ENCODE assay signal across 9 cellular contexts in genomic region chr14:69260979-69261605, GRCh38. TPM values are rescaled to one million over a fixed set of nuclear protein-coding genes. Genes with fewer than 3 reads are reported as not detected.
DNase-seq lines count a peak whose midpoint lies in the region; ATAC-seq, FAIRE-seq and TF ChIP-seq lines count a peak whose summit lies in the region.
"Had no signal": no experiment of that assay in that cellular context is flagged by ENCODE, and none has a peak within 500 bp of the region (broad histone marks: within the 10 kb centered on the region; RNA-seq: fewer than 3 reads in every experiment).

No MANE protein-coding gene starts in this region.

- no peak overlapping the region for H3K27ac ChIP-seq in CD4-positive, alpha-beta T cell (ENCODE audit: low read depth, low read length)
- H3K27ac ChIP-seq in endothelial cell of umbilical vein (ENCODE audit: insufficient read depth, low read depth, low read length) (no peak overlapping the region), transverse colon (peak overlapping the region; percentile 4 to 26 (median 22))
- H3K27ac ChIP-seq: KMS-11 had no signal

- H3K4me2 ChIP-seq in endothelial cell of umbilical vein (ENCODE audit: insufficient read depth, low read length), result peak overlapping the region; percentile 77
- H3K4me2 ChIP-seq: KMS-11 had no signal

- in situ Hi-C loops in transverse colon (cut with MboI; ENCODE audit: low pct_ligation_motif_present in 1 of 4, low pct_unique_long_range_greater_than_20kb in 1 of 4, low sequenced_read_pairs in 3 of 4), result no loop called here

- no peaks in the 10 kb centered on the region for H3K9me3 Mint-ChIP-seq in CD4-positive, alpha-beta T cell
- peaks cover 0 to 2% (median 0%) of the 10 kb centered on the region in 7 donors for H3K9me3 Mint-ChIP-seq in naive B cell

- H3K4me3 ChIP-seq in endothelial cell of umbilical vein (replicated peaks in 1 of 3; ENCODE audit: insufficient read depth in 1 of 3, low read depth in 1 of 3, low read length in 3 of 3), result peak overlapping the region in 1 of 3 experiments; percentile 25
- H3K4me3 ChIP-seq in transverse colon, result peak overlapping the region; percentile 13 to 57 (median 46)

- no peaks in the 10 kb centered on the region for H3K36me3 Mint-ChIP-seq in CD4-positive, alpha-beta T cell (ENCODE audit: low read depth)
- H3K36me3 Mint-ChIP-seq in naive B cell, result no peaks in the 10 kb centered on the region

- H3K27me3 Mint-ChIP-seq in CD4-positive, alpha-beta T cell, result peaks cover 70% of the 10 kb centered on the region
- peaks cover 49 to 57% (median 51%) of the 10 kb centered on the region in 3 donors for H3K27me3 Mint-ChIP-seq in naive B cell

- DNase-seq in CD4-positive, alpha-beta T cell, result peak in 6 of 10 experiments; percentile 5 to 41 (median 18)
- DNase-seq in HEK293T (ENCODE audit: extremely low spot score), result peak; percentile 82
- DNase-seq in activated CD4-positive, alpha-beta T cell treated with anti-CD3 and anti-CD28 coated beads for 4 hours, result peak; percentile 11 to 17
- DNase-seq in endothelial cell of umbilical vein (ENCODE audit: low read depth, low spot score), result no peak
- peak; percentile 12 for DNase-seq in naive B cell
- peak; percentile 39 for DNase-seq in transverse colon
- no peak for DNase-seq in HPDE6-E6E7 (ENCODE audit: extremely low spot score)
- DNase-seq in NK-92 (lab: John Stamatoyannopoulos, UW; ENCODE audit: unreplicated experiment), result no peak

- CTCF ChIA-PET in CD4-positive, alpha-beta T cell (lab: Charles Lee), result no interaction called here
- CTCF ChIA-PET in HEK293T (lab: Yijun Ruan, JAX), result interaction anchor here (0.5 to 2.5 kb wide), 8 partner anchors 14 to 198 kb away, joined by 3 to 13 read pairs (median 4); no protein-coding TSS in a partner anchor
- CTCF ChIA-PET in endothelial cell of umbilical vein (lab: Charles Lee), result interaction anchor here (0.6 to 3.2 kb wide), 15 partner anchors 8 to 353 kb away, joined by 3 to 13 read pairs (median 4); no protein-coding TSS in a partner anchor

- no peak for ATAC-seq in CD4-positive, alpha-beta T cell (ENCODE audit: poor library complexity)
- peak; percentile 74 to 79 for ATAC-seq in naive B cell (ENCODE audit: low read depth in 2 of 2)

- TF ChIP-seq CTCF in CD4-positive, alpha-beta T cell (IDR thresholded peaks at IDR 0.05), result no peak
- TF ChIP-seq CTCF in endothelial cell of umbilical vein (IDR thresholded peaks at IDR 0.05; ENCODE audit: extremely low read depth in 1 of 2, insufficient read depth in 1 of 2, low read depth in 1 of 2, low read length in 2 of 2), result peak; percentile 47 to 72
- peak; percentile 35 to 73 (median 60) for TF ChIP-seq CTCF in transverse colon (IDR thresholded peaks at IDR 0.05)

- H3K27ac Mint-ChIP-seq in CD4-positive, alpha-beta T cell, result no peak overlapping the region
- peak overlapping the region in 1 of 6 donors; percentile 32 for H3K27ac Mint-ChIP-seq in naive B cell

- intact Hi-C loops in CD4-positive, alpha-beta T cell (cut with DNase I, micrococcal nuclease), result no loop called here
- intact Hi-C loops in endothelial cell of umbilical vein (cut with micrococcal nuclease), result loop anchor here (1.0 to 5.0 kb wide), 2 partner anchors 85 to 201 kb away; no protein-coding TSS in a partner anchor
- intact Hi-C loops in transverse colon (cut with DNase I; ENCODE audit: low total_unique reads), result no loop called here

- FAIRE-seq in endothelial cell of umbilical vein (lab: Jason Lieb, UNC), result peak; percentile 31

- POLR2A ChIA-PET in CD4-positive, alpha-beta T cell (lab: Charles Lee), result no interaction called here
- POLR2A ChIA-PET in HEK293T (lab: Yijun Ruan, JAX) (no interaction called here), endothelial cell of umbilical vein (lab: Charles Lee) (interaction anchor here (0.6 kb wide), 1 partner anchor 204 kb away, joined by 5 read pairs; no protein-coding TSS in a partner anchor)

- H3K9ac ChIP-seq in endothelial cell of umbilical vein (replicated peaks; ENCODE audit: extremely low read depth, insufficient read depth, low read length), result no peak overlapping the region
- H3K9ac ChIP-seq: KMS-11 had no signal

- H3K27me3 ChIP-seq in CD4-positive, alpha-beta T cell (ENCODE audit: control insufficient read depth, insufficient read depth, low read length), result peaks cover 69% of the 10 kb centered on the region
- peaks cover 28 to 30% of the 10 kb centered on the region in 2 experiments for H3K27me3 ChIP-seq in endothelial cell of umbilical vein (ENCODE audit: control insufficient read depth in 2 of 2, insufficient read depth in 2 of 2, low read length in 2 of 2)
- peaks cover 76% of the 10 kb centered on the region for H3K27me3 ChIP-seq in transverse colon

- H2AFZ ChIP-seq in endothelial cell of umbilical vein (ENCODE audit: low read depth, low read length), result peak overlapping the region; percentile 52

- peaks cover 4% of the 10 kb centered on the region for H3K4me1 Mint-ChIP-seq in CD4-positive, alpha-beta T cell (ENCODE audit: low read depth)
- peaks cover 7 to 12% (median 8%) of the 10 kb centered on the region in 3 donors for H3K4me1 Mint-ChIP-seq in naive B cell

- H4K20me1 ChIP-seq in endothelial cell of umbilical vein (replicated peaks; ENCODE audit: control insufficient read depth, extremely low read depth, insufficient read depth, low read length), result no peaks in the 10 kb centered on the region

- TF ChIP-seq EP300 in transverse colon (IDR thresholded peaks at IDR 0.05; ENCODE audit: low read depth), result no peak

- H3K9me3 ChIP-seq in CD4-positive, alpha-beta T cell (ENCODE audit: control insufficient read depth, low read length), result no peaks in the 10 kb centered on the region
- H3K9me3 ChIP-seq in endothelial cell of umbilical vein (replicated peaks; ENCODE audit: control insufficient read depth, insufficient read depth, low read length) (no peaks in the 10 kb centered on the region), transverse colon (no peaks in the 10 kb centered on the region)

- H3K4me3 Mint-ChIP-seq in CD4-positive, alpha-beta T cell, result peak overlapping the region; percentile 30
- H3K4me3 Mint-ChIP-seq in naive B cell, result peak overlapping the region; percentile 21 to 86 (median 75)

- no peaks in the 10 kb centered on the region for H3K9me1 ChIP-seq in endothelial cell of umbilical vein (replicated peaks; ENCODE audit: control insufficient read depth, extremely low read depth, insufficient read depth, low read length)

- H3K36me3 ChIP-seq in endothelial cell of umbilical vein (ENCODE audit: control insufficient read depth in 2 of 2, extremely low read depth in 1 of 2, insufficient read depth in 2 of 2, low read length in 2 of 2) (no peaks in the 10 kb centered on the region), transverse colon (no peaks in the 10 kb centered on the region)

- H3K4me1 ChIP-seq in endothelial cell of umbilical vein (ENCODE audit: control insufficient read depth, extremely low read depth, insufficient read depth, low read length), result peaks cover 12% of the 10 kb centered on the region
- H3K4me1 ChIP-seq in transverse colon, result peaks cover 6 to 32% (median 26%) of the 10 kb centered on the region in 4 donors

- dilution Hi-C loops in endothelial cell of umbilical vein (cut with MboI; ENCODE audit: extremely low pct_ligation_motif_present, low sequenced_read_pairs), result no loop called here

- no peaks in the 10 kb centered on the region for H3K79me2 ChIP-seq in endothelial cell of umbilical vein (ENCODE audit: control insufficient read depth, insufficient read depth, low read length)

- 3% methylated on average over 42 of the region's 55 CpGs; no CpG with 5 or more reads in 1 of the 2 donors for WGBS in transverse colon (ENCODE audit: low coverage in 1 of 2), 2 donors

- no TSS peak for BruUV-seq in endothelial cell of umbilical vein (replicated peaks; lab: Mats Ljungman, UMichigan)

- TF ChIP-seq POLR2A in endothelial cell of umbilical vein (IDR thresholded peaks at IDR 0.05; ENCODE audit: low read depth, low read length) (no peak), transverse colon (IDR thresholded peaks at IDR 0.05) (no peak)

TF ChIP-seq in HEK293T, 16 proteins besides CTCF, POLR2A, EP300 and RAD21:
- no peak for TF ChIP-seq NFRKB (IDR thresholded peaks at IDR 0.05)

TF ChIP-seq in endothelial cell of umbilical vein, 7 proteins besides CTCF, POLR2A, EP300 and RAD21:
- TF ChIP-seq POLR2AphosphoS5 (IDR thresholded peaks at IDR 0.05; ENCODE audit: insufficient read depth, low read depth, low read length), result no peak
- no peak for TF ChIP-seq MYC (IDR thresholded peaks at IDR 0.05; ENCODE audit: low read depth, low read length)
- TF ChIP-seq EZH2 (IDR thresholded peaks at IDR 0.05; ENCODE audit: borderline replicate concordance, low read depth, low read length, severe bottlenecking), result peak; percentile 68

RNA-seq across cellular contexts. Expression of gene GALNT16, which starts 1.1 kb away (rescaled TPM):
- not detected for total RNA-seq in CD4-positive, alpha-beta T cell
- 0.49 and 1.0 TPM in 2 replicates for total RNA-seq in endothelial cell of umbilical vein
- 0.39 and 0.51 TPM in 2 replicates for polyA plus RNA-seq in endothelial cell of umbilical vein
- 0.37 and 0.57 TPM in 2 replicates for polyA plus RNA-seq in endothelial cell of umbilical vein (2011; cell fraction: cytosol; rRNA removed)
- 0.34 and 0.46 TPM in 2 replicates for polyA plus RNA-seq in endothelial cell of umbilical vein (2011; cell fraction: nucleus; rRNA removed)
- 0.52 and 1.1 TPM in 2 replicates for polyA plus RNA-seq in endothelial cell of umbilical vein (2012)
- 0.28 and 1.0 TPM in 2 replicates for polyA minus RNA-seq in endothelial cell of umbilical vein
- not detected for polyA minus RNA-seq in endothelial cell of umbilical vein (2011; cell fraction: cytosol; rRNA and poly(A)+ RNA removed)
- 0.10 TPM in 2 replicates for polyA minus RNA-seq in endothelial cell of umbilical vein (2011; cell fraction: nucleus; rRNA and poly(A)+ RNA removed)
- polyA plus RNA-seq in naive B cell (ENCODE audit: low read depth in 6 of 6), result not detected
- 10 to 100 TPM in 1 of 4 donors, 1 to 10 TPM in 3; 2.5 to 11.3 (median 2.8) TPM for total RNA-seq in transverse colon

Comparison
In these comparisons a context has a peak if more than half of its experiments do, and no peak if none do; other contexts are left out.
1. DNase-seq: peak in CD4-positive, alpha-beta T cell (6 of 10), HEK293T (single experiment), activated CD4-positive, alpha-beta T cell treated with anti-CD3 and anti-CD28 coated beads for 4 hours (2 of 2), naive B cell (single experiment) and transverse colon (single experiment); none in endothelial cell of umbilical vein (single experiment), HPDE6-E6E7 (single experiment) and NK-92 (single experiment).
2. H3K27ac ChIP-seq: peak in transverse colon (4 of 4); none in CD4-positive, alpha-beta T cell (single experiment) and endothelial cell of umbilical vein (single experiment).